Comparison of ENCODE assay signal across 9 cellular contexts in genomic region chr1:241639040-241639652, GRCh38. TPM values are rescaled to one million over a fixed set of nuclear protein-coding genes. Genes with fewer than 3 reads are reported as not detected.
DNase-seq lines count a peak whose midpoint lies in the region; ATAC-seq and TF ChIP-seq lines count a peak whose summit lies in the region.
"Had no signal": no experiment of that assay in that cellular context is flagged by ENCODE, and none has a peak within 500 bp of the region (broad histone marks: within the 10 kb centered on the region; RNA-seq: fewer than 3 reads in every experiment).

No MANE protein-coding gene starts in this region.

- H3K27me3 Mint-ChIP-seq in activated CD4-positive, alpha-beta memory T cell treated with anti-CD3 and anti-CD28 coated beads for 36 hours = no peaks in the 10 kb centered on the region

- peaks cover 6% of the 10 kb centered on the region for H3K9me3 Mint-ChIP-seq in activated CD4-positive, alpha-beta memory T cell treated with anti-CD3 and anti-CD28 coated beads for 36 hours

- POLR2A ChIA-PET in activated CD4-positive, alpha-beta memory T cell treated with anti-CD3 and anti-CD28 coated beads for 36 hours (lab: Charles Lee) = no interaction called here

- no peaks in the 10 kb centered on the region for H3K9me3 ChIP-seq in hepatocyte (ENCODE audit: low read depth)
- peaks cover 0 to 13% (median 4%) of the 10 kb centered on the region in 8 donors for H3K9me3 ChIP-seq in spleen

- TF ChIP-seq POLR2A in spleen (IDR thresholded peaks at IDR 0.05) = no peak

- peaks cover 24% of the 10 kb centered on the region for H3K4me1 ChIP-seq in hepatocyte (ENCODE audit: insufficient read depth)
- H3K4me1 ChIP-seq in spleen = peaks cover 18 to 59% (median 41%) of the 10 kb centered on the region in 6 donors

- peak overlapping the region; percentile 80 for H3K4me2 ChIP-seq in hepatocyte

- 6% methylated on average over 10 of the region's 10 CpGs for WGBS in hepatocyte (ENCODE audit: low lambda C conversion rate, missing lambda C conversion rate)
- 5 to 7% (median 6%) methylated on average over 10 of the region's 10 CpGs for WGBS in spleen, 5 donors

- no peaks in the 10 kb centered on the region for H3K36me3 ChIP-seq in hepatocyte (replicated peaks; ENCODE audit: insufficient read depth, low read depth)
- peaks cover 0 to 15% (median 6%) of the 10 kb centered on the region in 6 donors for H3K36me3 ChIP-seq in spleen

- peaks cover 35% of the 10 kb centered on the region for H3K79me2 ChIP-seq in hepatocyte

- H3K36me3 Mint-ChIP-seq in activated CD4-positive, alpha-beta memory T cell treated with anti-CD3 and anti-CD28 coated beads for 36 hours = peaks cover 21% of the 10 kb centered on the region

- H3K27me3 ChIP-seq in hepatocyte (no peaks in the 10 kb centered on the region), spleen (replicated peaks in 1 of 7) (no peaks in the 10 kb centered on the region)

- peak; percentile 0 for ATAC-seq in HG02642 (IDR thresholded peaks at IDR 0.05; ENCODE audit: poor library complexity, unreplicated experiment)

- H3K4me3 ChIP-seq in hepatocyte (peak overlapping the region; percentile 86), spleen (peak overlapping the region; percentile 67 to 87 (median 76))

- H3K27ac ChIP-seq in hepatocyte = peak overlapping the region; percentile 90
- peak overlapping the region in 7 of 8 donors; percentile 73 to 93 (median 90) for H3K27ac ChIP-seq in spleen

- H3K4me3 Mint-ChIP-seq in activated CD4-positive, alpha-beta memory T cell treated with anti-CD3 and anti-CD28 coated beads for 36 hours = peak overlapping the region; percentile 85

- H4K20me1 ChIP-seq in hepatocyte (ENCODE audit: insufficient read depth, poor library complexity, severe bottlenecking) = no peaks in the 10 kb centered on the region

- peak; percentile 51 for DNase-seq in ELR (ENCODE audit: low read depth)
- no peak for DNase-seq in activated CD4-positive, alpha-beta memory T cell treated with anti-CD3 and anti-CD28 coated beads for 36 hours
- no peak for DNase-seq in hepatocyte (ENCODE audit: low spot score)
- DNase-seq in spleen = no peak
- no peak for DNase-seq in COLO668 (lab: John Stamatoyannopoulos, UW; ENCODE audit: unreplicated experiment)
- no peak for DNase-seq in T-helper 9 cell
- no peak for DNase-seq in Ammon's horn (ENCODE audit: low spot score)

- H2AFZ ChIP-seq in hepatocyte = peak overlapping the region; percentile 96

- peaks cover 44% of the 10 kb centered on the region for H3K4me1 Mint-ChIP-seq in activated CD4-positive, alpha-beta memory T cell treated with anti-CD3 and anti-CD28 coated beads for 36 hours (ENCODE audit: low read depth)

- TF ChIP-seq CTCF in hepatocyte (IDR thresholded peaks at IDR 0.05; ENCODE audit: poor library complexity) (no peak), spleen (IDR thresholded peaks at IDR 0.05 in 8 of 11, conservative IDR thresholded peaks at IDR 0.05 in 3 of 11) (no peak)

- H3K9me2 ChIP-seq in hepatocyte (replicated peaks; ENCODE audit: insufficient read depth) = no peaks in the 10 kb centered on the region

- H3K27ac Mint-ChIP-seq in activated CD4-positive, alpha-beta memory T cell treated with anti-CD3 and anti-CD28 coated beads for 36 hours = peak overlapping the region; percentile 57

- CTCF ChIA-PET in activated CD4-positive, alpha-beta memory T cell treated with anti-CD3 and anti-CD28 coated beads for 36 hours (lab: Charles Lee) = interaction anchor here (1.1 to 1.4 kb wide), 2 partner anchors 12 to 29 kb away, joined by 4 read pairs; no protein-coding TSS in a partner anchor

- intact Hi-C loops in activated CD4-positive, alpha-beta memory T cell treated with anti-CD3 and anti-CD28 coated beads for 36 hours (cut with micrococcal nuclease) = loop anchor here (1.0 kb wide), 2 partner anchors 12 to 88 kb away; no protein-coding TSS in a partner anchor
- intact Hi-C loops in spleen (cut with DNase I; ENCODE audit: low total_unique reads) = loop anchor here (10.0 kb wide), 1 partner anchor 206 kb away; the partner anchor contains the start of gene EXO1

RNA-seq across cellular contexts. Expression of gene CHML, which starts 1.0 kb away (rescaled TPM):
- total RNA-seq in activated CD4-positive, alpha-beta memory T cell treated with anti-CD3 and anti-CD28 coated beads for 36 hours = 10 to 100 TPM; 12.5 to 13.8 TPM
- total RNA-seq in hepatocyte (20.9 and 21.1 TPM in 2 replicates), spleen (10 to 100 TPM in 6 of 7 donors, 1 to 10 TPM in 1; 8.3 to 14.2 (median 11.2) TPM)
- polyA plus RNA-seq in hepatocyte (3.9 and 4.4 TPM in 2 replicates), spleen (1 to 10 TPM; 2.2 to 4.5 (median 3.0) TPM)

RNA-seq across cellular contexts. Expression of gene OPN3, which starts 1.0 kb away (rescaled TPM):
- total RNA-seq in activated CD4-positive, alpha-beta memory T cell treated with anti-CD3 and anti-CD28 coated beads for 36 hours = 1 to 10 TPM; 8.0 to 9.0 TPM
- total RNA-seq in hepatocyte (39.6 and 40.0 TPM in 2 replicates), spleen (10 to 100 TPM; 15.1 to 39.4 (median 19.6) TPM)
- polyA plus RNA-seq in hepatocyte (73.2 and 75.8 TPM in 2 replicates), spleen (10 to 100 TPM; 23.5 to 28.9 (median 25.7) TPM)

RNA-seq across cellular contexts. Expression of gene WDR64, which starts 12.9 kb away (rescaled TPM):
- total RNA-seq in activated CD4-positive, alpha-beta memory T cell treated with anti-CD3 and anti-CD28 coated beads for 36 hours = not detected
- total RNA-seq in hepatocyte (0.07 TPM in 1 of 2 replicates, not detected in the other), spleen (under 1 TPM in 4 of 7 donors, not detected in 3; 0.26 to 0.55 (median 0.41) TPM)
- polyA plus RNA-seq in hepatocyte (not detected in 2 replicates), spleen (under 1 TPM; 0.03 to 0.07 (median 0.03) TPM)
- total RNA-seq: temporal lobe had no signal
